In genomic region chr17:42891539-42892152, GRCh38 we compare ENCODE assay signal across 13 cellular contexts. TPM values are rescaled to one million over a fixed set of nuclear protein-coding genes. Genes with fewer than 3 reads are reported as not detected.
DNase-seq lines count a peak whose midpoint lies in the region; ATAC-seq and TF ChIP-seq lines count a peak whose summit lies in the region.
"Had no signal": no experiment of that assay in that cellular context is flagged by ENCODE, and none has a peak within 500 bp of the region (broad histone marks: within the 10 kb centered on the region; RNA-seq: fewer than 3 reads in every experiment).

No MANE protein-coding gene starts in this region.

- no peak for TF ChIP-seq POLR2A in tibial nerve (IDR thresholded peaks at IDR 0.05)

- H3K27me3 ChIP-seq in mucosa of rectum (ENCODE audit: control insufficient read depth in 2 of 2, insufficient read depth in 2 of 2, low read length in 2 of 2) (peaks cover 0 to 12% of the 10 kb centered on the region in 2 donors), tibial nerve (no peaks in the 10 kb centered on the region)

- no peak overlapping the region for H3K4me3 Mint-ChIP-seq in naive thymus-derived CD8-positive, alpha-beta T cell
- H3K4me3 Mint-ChIP-seq in stimulated activated effector memory CD8-positive, alpha-beta T cell treated with anti-CD3 and anti-CD28 coated beads, Interleukin-12 subunit alpha, Interleukin-12 subunit beta, amount 100 ng/mL, for 72 hours: no peak overlapping the region
- H3K4me3 Mint-ChIP-seq: dendritic cell treated with granulocyte-macrophage colony-stimulating factor and Interleukin-4, amounts not matched to agents 40 ng/mL and 50 ng/mL, for 4 days; mesothelial cell of epicardium had no signal

- peak overlapping the region; percentile 5 to 67 for H3K27ac ChIP-seq in mucosa of rectum (ENCODE audit: low read depth in 2 of 2, low read length in 2 of 2)
- peak overlapping the region in 3 of 4 donors; percentile 57 to 79 (median 70) for H3K27ac ChIP-seq in tibial nerve

- H3K4me1 ChIP-seq in mucosa of rectum (ENCODE audit: control insufficient read depth in 2 of 2, insufficient read depth in 2 of 2, low read length in 2 of 2): peaks cover 18 to 22% of the 10 kb centered on the region in 2 donors
- peaks cover 0 to 24% (median 5%) of the 10 kb centered on the region in 4 donors for H3K4me1 ChIP-seq in tibial nerve

- peaks cover 0 to 5% (median under 1%) of the 10 kb centered on the region in 4 donors for H3K4me1 Mint-ChIP-seq in naive thymus-derived CD8-positive, alpha-beta T cell
- H3K4me1 Mint-ChIP-seq in stimulated activated effector memory CD8-positive, alpha-beta T cell treated with anti-CD3 and anti-CD28 coated beads, Interleukin-12 subunit alpha, Interleukin-12 subunit beta, amount 100 ng/mL, for 72 hours: no peaks in the 10 kb centered on the region
- H3K4me1 Mint-ChIP-seq: mesothelial cell of epicardium had no signal

- H3K27me3 Mint-ChIP-seq in naive thymus-derived CD8-positive, alpha-beta T cell: peaks cover 0 to 8% (median 3%) of the 10 kb centered on the region in 5 donors
- H3K27me3 Mint-ChIP-seq: dendritic cell treated with granulocyte-macrophage colony-stimulating factor and Interleukin-4, amounts not matched to agents 40 ng/mL and 50 ng/mL, for 4 days had no signal

- no peak for ATAC-seq in naive thymus-derived CD8-positive, alpha-beta T cell
- ATAC-seq in HG03196 (IDR thresholded peaks at IDR 0.05; ENCODE audit: unreplicated experiment): no peak
- no peak for ATAC-seq in stimulated activated effector memory CD8-positive, alpha-beta T cell treated with anti-CD3 and anti-CD28 coated beads, Interleukin-12 subunit alpha, Interleukin-12 subunit beta, amount 100 ng/mL, for 72 hours

- no peak overlapping the region for H3K9ac ChIP-seq in mucosa of rectum (ENCODE audit: low read depth in 1 of 2, low read length in 2 of 2)

- WGBS in tibial nerve, 2 donors: 23 to 33% methylated on average over 10 of the region's 10 CpGs

- H3K27ac Mint-ChIP-seq in naive thymus-derived CD8-positive, alpha-beta T cell: no peak overlapping the region
- H3K27ac Mint-ChIP-seq in stimulated activated effector memory CD8-positive, alpha-beta T cell treated with anti-CD3 and anti-CD28 coated beads, Interleukin-12 subunit alpha, Interleukin-12 subunit beta, amount 100 ng/mL, for 72 hours: no peak overlapping the region
- H3K27ac Mint-ChIP-seq: dendritic cell treated with granulocyte-macrophage colony-stimulating factor and Interleukin-4, amounts not matched to agents 40 ng/mL and 50 ng/mL, for 4 days; mesothelial cell of epicardium had no signal

- no peak for TF ChIP-seq EP300 in tibial nerve (IDR thresholded peaks at IDR 0.05)

- no peaks in the 10 kb centered on the region for H3K36me3 Mint-ChIP-seq in naive thymus-derived CD8-positive, alpha-beta T cell
- no peaks in the 10 kb centered on the region for H3K36me3 Mint-ChIP-seq in stimulated activated effector memory CD8-positive, alpha-beta T cell treated with anti-CD3 and anti-CD28 coated beads, Interleukin-12 subunit alpha, Interleukin-12 subunit beta, amount 100 ng/mL, for 72 hours
- H3K36me3 Mint-ChIP-seq: mesothelial cell of epicardium had no signal

- no peak overlapping the region for H3K4me3 ChIP-seq in mucosa of rectum (ENCODE audit: low read length in 2 of 2)
- no peak overlapping the region for H3K4me3 ChIP-seq in tibial nerve

- no peaks in the 10 kb centered on the region for H3K9me3 Mint-ChIP-seq in naive thymus-derived CD8-positive, alpha-beta T cell
- H3K9me3 Mint-ChIP-seq in stimulated activated effector memory CD8-positive, alpha-beta T cell treated with anti-CD3 and anti-CD28 coated beads, Interleukin-12 subunit alpha, Interleukin-12 subunit beta, amount 100 ng/mL, for 72 hours: no peaks in the 10 kb centered on the region
- H3K9me3 Mint-ChIP-seq: dendritic cell treated with granulocyte-macrophage colony-stimulating factor and Interleukin-4, amounts not matched to agents 40 ng/mL and 50 ng/mL, for 4 days; mesothelial cell of epicardium had no signal

- DNase-seq in DMS153 (lab: John Stamatoyannopoulos, UW): peak; percentile 9
- no peak for DNase-seq in DMS153 treated with DMSO at 0.1 percent for 48 hours (lab: John Stamatoyannopoulos, UW; ENCODE audit: unreplicated experiment)
- DNase-seq in fibroblast of peridontal ligament (ENCODE audit: extremely low read depth): peak; percentile 32
- peak in 1 of 2 donors; percentile 33 for DNase-seq in tibial nerve (ENCODE audit: low spot score in 2 of 2)
- DNase-seq in naive thymus-derived CD8-positive, alpha-beta T cell: no peak
- no peak for DNase-seq in stimulated activated effector memory CD8-positive, alpha-beta T cell treated with anti-CD3 and anti-CD28 coated beads, Interleukin-12 subunit alpha, Interleukin-12 subunit beta, amount 100 ng/mL, for 72 hours (ENCODE audit: low spot score in 2 of 2)
- DNase-seq: activated CD8-positive, alpha-beta memory T cell treated with anti-CD3 and anti-CD28 coated beads, Interleukin-2, amount 50 U/mL, for 48 hours had no signal

- POLR2A ChIA-PET in naive thymus-derived CD8-positive, alpha-beta T cell (lab: Charles Lee): no interaction called here

- TF ChIP-seq CTCF in tibial nerve (IDR thresholded peaks at IDR 0.05): no peak

- H3K36me3 ChIP-seq in mucosa of rectum (ENCODE audit: control insufficient read depth in 2 of 2, insufficient read depth in 2 of 2, low read length in 2 of 2): no peaks in the 10 kb centered on the region
- no peaks in the 10 kb centered on the region for H3K36me3 ChIP-seq in tibial nerve

- H3K9me3 ChIP-seq in mucosa of rectum (ENCODE audit: control insufficient read depth in 2 of 2, low read length in 2 of 2): no peaks in the 10 kb centered on the region
- no peaks in the 10 kb centered on the region for H3K9me3 ChIP-seq in tibial nerve

RNA-seq across cellular contexts. Expression of gene G6PC1, which starts 9.0 kb away (rescaled TPM):
- not detected for total RNA-seq in tibial nerve
- total RNA-seq in naive thymus-derived CD8-positive, alpha-beta T cell: not detected
- not detected for polyA plus RNA-seq in naive thymus-derived CD8-positive, alpha-beta T cell
- total RNA-seq: A172, LHCN-M2, mesothelial cell of epicardium had no signal

RNA-seq across cellular contexts. Expression of gene AOC3, which starts 40.6 kb away (rescaled TPM):
- total RNA-seq in tibial nerve: 10 to 100 TPM; 49.0 to 74.1 (median 53.0) TPM
- total RNA-seq in naive thymus-derived CD8-positive, alpha-beta T cell: 1 to 10 TPM; 1.6 TPM
- under 1 TPM in 1 of 3 donors, not detected in 2; 0.13 TPM for polyA plus RNA-seq in naive thymus-derived CD8-positive, alpha-beta T cell

RNA-seq across cellular contexts. Expression of gene AOC2, which starts 47.3 kb away (rescaled TPM):
- total RNA-seq in tibial nerve: 1 to 10 TPM; 2.0 to 3.3 (median 3.0) TPM
- 1 to 10 TPM; 4.0 to 4.2 TPM for total RNA-seq in naive thymus-derived CD8-positive, alpha-beta T cell
- polyA plus RNA-seq in naive thymus-derived CD8-positive, alpha-beta T cell: under 1 TPM; 0.06 to 0.63 (median 0.12) TPM
- total RNA-seq: A172 had no signal

RNA-seq across cellular contexts. Expression of gene PSME3, which starts 58.4 kb away (rescaled TPM):
- total RNA-seq in tibial nerve: 10 to 100 TPM; 42.2 to 86.7 (median 53.7) TPM
- total RNA-seq in naive thymus-derived CD8-positive, alpha-beta T cell: 10 to 100 TPM; 65.3 to 67.3 TPM
- 100 to 1,000 TPM; 117 to 123 (median 120) TPM for polyA plus RNA-seq in naive thymus-derived CD8-positive, alpha-beta T cell

Comparison
In these comparisons a context has a peak if more than half of its experiments do, and no peak if none do; other contexts are left out.
1. DNase-seq: peak in DMS153 (single experiment) and fibroblast of peridontal ligament (single experiment); none in DMS153 treated with DMSO at 0.1 percent for 48 hours (single experiment), naive thymus-derived CD8-positive, alpha-beta T cell (0 of 10) and stimulated activated effector memory CD8-positive, alpha-beta T cell treated with anti-CD3 and anti-CD28 coated beads, Interleukin-12 subunit alpha, Interleukin-12 subunit beta, amount 100 ng/mL, for 72 hours (0 of 2).
2. RNA of gene AOC3, which starts 40.6 kb away (total RNA-seq): 49.0 to 74.1 TPM in tibial nerve; 1.6 TPM in naive thymus-derived CD8-positive, alpha-beta T cell; every median in the first group is over 10 times any median in the second.